Comparison of ENCODE assay signal across 9 cellular contexts in the genomic region with DNA sequence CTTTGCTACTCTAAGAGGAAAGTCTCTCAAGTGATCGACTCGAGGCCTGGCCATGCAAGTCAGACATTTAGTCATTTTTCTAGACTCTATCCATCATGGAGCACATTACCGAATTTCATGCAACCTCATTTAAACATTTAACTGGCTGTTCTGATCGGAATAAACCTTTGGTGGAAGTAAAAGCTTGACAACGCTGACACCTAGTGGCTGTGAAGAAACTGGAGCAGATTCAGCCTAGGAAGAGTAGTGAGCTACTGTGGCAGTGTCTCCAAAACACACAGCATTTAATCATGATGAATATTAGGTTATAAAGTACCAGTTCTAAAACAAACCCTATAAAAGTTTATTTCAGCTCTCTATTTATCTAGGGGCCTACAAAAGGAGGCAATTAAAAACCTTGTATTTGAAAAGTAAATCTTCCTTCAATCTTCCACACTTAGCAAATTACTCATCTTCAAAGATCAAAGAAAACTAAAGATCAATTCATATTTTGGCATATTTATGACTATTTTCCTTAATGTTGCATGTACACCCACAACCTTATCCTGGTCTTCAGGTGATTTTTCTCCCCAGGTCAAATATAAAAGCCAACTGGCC.
DNase-seq lines count a peak whose midpoint lies in the region; ATAC-seq, FAIRE-seq and TF ChIP-seq lines count a peak whose summit lies in the region.
"Had no signal": no experiment of that assay in that cellular context is flagged by ENCODE, and none has a peak within 500 bp of the region (broad histone marks: within the 10 kb centered on the region; RNA-seq: fewer than 3 reads in every experiment).

No MANE protein-coding gene starts in this region.

- no peak overlapping the region for H3K4me3 ChIP-seq in SJCRH30
- no peak overlapping the region for H3K4me3 ChIP-seq in cardiac fibroblast (replicated peaks in 1 of 2; ENCODE audit: low read depth in 2 of 2, low read length in 2 of 2)

- DNase-seq in activated T-cell treated with anti-CD3 and anti-CD28 coated beads for 1 hour (ENCODE audit: low read depth) (peak; percentile 2), HTR-8/SVneo (ENCODE audit: insufficient read length, low spot score) (peak; percentile 38), SJCRH30 (peak; percentile 34 to 75), cardiac fibroblast (ENCODE audit: low read depth in 2 of 2) (peak; percentile 73 to 77), kidney glomerular epithelial cell (lab: John Stamatoyannopoulos, UW) (peak; percentile 70), stromal cell of bone marrow (ENCODE audit: low read depth) (peak; percentile 48)
- DNase-seq in activated T-cell treated with anti-CD3 and anti-CD28 coated beads, Interleukin-2, amount 50 U/mL, for 1 hour: no peak

- no peaks in the 10 kb centered on the region for H3K36me3 ChIP-seq in SJCRH30
- H3K36me3 ChIP-seq: neutrophil had no signal

- no peak overlapping the region for H3K27ac ChIP-seq in SJCRH30
- H3K27ac ChIP-seq: neutrophil had no signal

- peaks cover 9% of the 10 kb centered on the region for H3K4me1 ChIP-seq in SJCRH30

- H3K27me3 ChIP-seq in SJCRH30: no peaks in the 10 kb centered on the region
- H3K27me3 ChIP-seq: neutrophil had no signal

- ATAC-seq in GM21515 (IDR thresholded peaks at IDR 0.05; ENCODE audit: unreplicated experiment): peak; percentile 88

- FAIRE-seq in HTR-8/SVneo (lab: Jason Lieb, UNC): no peak

- no peaks in the 10 kb centered on the region for H3K9me3 ChIP-seq in SJCRH30 (replicated peaks)
- H3K9me3 ChIP-seq: neutrophil had no signal

- TF ChIP-seq CTCF in cardiac fibroblast (IDR thresholded peaks at IDR 0.05; ENCODE audit: low read depth, low read length): peak; percentile 71
